21 cellular contexts compared by ENCODE assay signal in the genomic region with DNA sequence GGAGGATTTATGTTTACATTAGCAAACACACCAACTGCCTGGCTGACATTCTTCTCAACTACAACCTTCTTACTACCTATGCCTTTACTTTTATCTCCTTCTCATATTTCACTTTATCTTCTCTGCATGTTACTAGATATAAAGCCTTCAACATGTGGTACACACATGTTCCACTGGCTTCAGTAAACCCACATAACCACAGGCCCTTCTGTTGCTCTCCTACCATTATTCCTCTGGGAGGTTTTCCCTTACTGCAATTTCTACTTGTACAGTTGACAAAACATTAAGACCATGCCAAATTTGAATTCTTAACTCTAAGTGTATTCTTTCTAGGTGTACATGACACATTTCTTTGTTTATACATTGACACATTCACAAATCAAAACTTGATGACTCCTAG.
A peak's percentile ranks its signal among the peaks of the same experiment; 100 is the strongest.
DNase-seq lines count a peak whose midpoint lies in the region; ATAC-seq and TF ChIP-seq lines count a peak whose summit lies in the region.
"Had no signal": no experiment of that assay in that cellular context is flagged by ENCODE, and none has a peak within 500 bp of the region (broad histone marks: within the 10 kb centered on the region; RNA-seq: fewer than 3 reads in every experiment).

No MANE protein-coding gene starts in this region.

- no peak overlapping the region for H3K27ac ChIP-seq in BLaER1
- H3K27ac ChIP-seq in transverse colon, result no peak overlapping the region
- H3K27ac ChIP-seq: SJSA1, uterus had no signal

- no peak for TF ChIP-seq POLR2A in transverse colon (IDR thresholded peaks at IDR 0.05)

- no peaks in the 10 kb centered on the region for H4K20me1 ChIP-seq in BLaER1

- no peak for TF ChIP-seq EP300 in transverse colon (IDR thresholded peaks at IDR 0.05; ENCODE audit: low read depth)

- no peaks in the 10 kb centered on the region for H3K9me3 Mint-ChIP-seq in central memory CD8-positive, alpha-beta T cell
- H3K9me3 Mint-ChIP-seq: CD8-positive, alpha-beta memory T cell; GM23338; neural crest cell had no signal

- intact Hi-C loops in transverse colon (cut with DNase I; ENCODE audit: low total_unique reads), result no loop called here

- no peaks in the 10 kb centered on the region for H3K27me3 ChIP-seq in BLaER1
- H3K27me3 ChIP-seq in transverse colon, result no peaks in the 10 kb centered on the region
- H3K27me3 ChIP-seq: MG63, SJSA1, uterus had no signal

- peak overlapping the region; percentile 9 for H3K27ac Mint-ChIP-seq in central memory CD8-positive, alpha-beta T cell (ENCODE audit: low read depth)
- H3K27ac Mint-ChIP-seq: activated CD8-positive, alpha-beta memory T cell treated with anti-CD3 and anti-CD28 coated beads, Interleukin-2, amount 10 ng/mL, durations not matched to agents 7 days and 5 days; GM23338 had no signal

- no peak overlapping the region for H3K4me3 ChIP-seq in BLaER1
- no peak overlapping the region for H3K4me3 ChIP-seq in transverse colon
- H3K4me3 ChIP-seq: GM23338, MG63, SJSA1, uterus had no signal

- H3K9me3 ChIP-seq in BLaER1 (no peaks in the 10 kb centered on the region), transverse colon (no peaks in the 10 kb centered on the region)
- H3K9me3 ChIP-seq: MG63, SJSA1, uterus had no signal

- H3K4me1 ChIP-seq in BLaER1, result peaks cover 28% of the 10 kb centered on the region
- H3K4me1 ChIP-seq in transverse colon, result peaks cover 0 to 5% (median 0%) of the 10 kb centered on the region in 4 donors
- H3K4me1 ChIP-seq: SJSA1, uterus had no signal

- H3K36me3 Mint-ChIP-seq in central memory CD8-positive, alpha-beta T cell (ENCODE audit: insufficient read depth), result peaks cover 18% of the 10 kb centered on the region

- TF ChIP-seq CTCF in transverse colon (IDR thresholded peaks at IDR 0.05), result no peak

- in situ Hi-C loops in transverse colon (cut with MboI; ENCODE audit: low pct_ligation_motif_present in 1 of 4, low pct_unique_long_range_greater_than_20kb in 1 of 4, low sequenced_read_pairs in 3 of 4), result no loop called here

- peak overlapping the region; percentile 48 for H3K4me2 ChIP-seq in BLaER1
- H3K4me2 ChIP-seq: GM23338 had no signal

- H3K4me3 Mint-ChIP-seq in central memory CD8-positive, alpha-beta T cell, result no peak overlapping the region
- H3K4me3 Mint-ChIP-seq: activated CD8-positive, alpha-beta memory T cell treated with anti-CD3 and anti-CD28 coated beads, Interleukin-2, amount 10 ng/mL, durations not matched to agents 7 days and 5 days; CD8-positive, alpha-beta memory T cell; GM23338; neural crest cell had no signal

- H3K4me1 Mint-ChIP-seq in central memory CD8-positive, alpha-beta T cell, result peaks cover 13% of the 10 kb centered on the region
- H3K4me1 Mint-ChIP-seq: GM23338, neural crest cell had no signal

- H3K36me3 ChIP-seq in BLaER1 (peaks cover 44% of the 10 kb centered on the region), transverse colon (peaks cover 0 to 9% (median 2%) of the 10 kb centered on the region in 4 donors)
- H3K36me3 ChIP-seq: MG63, SJSA1, uterus had no signal

- H3K9ac ChIP-seq in BLaER1, result no peak overlapping the region

- no peaks in the 10 kb centered on the region for H3K27me3 Mint-ChIP-seq in central memory CD8-positive, alpha-beta T cell
- H3K27me3 Mint-ChIP-seq: activated CD8-positive, alpha-beta memory T cell treated with anti-CD3 and anti-CD28 coated beads, Interleukin-2, amount 10 ng/mL, durations not matched to agents 7 days and 5 days; CD8-positive, alpha-beta memory T cell had no signal

- DNase-seq in ELR (ENCODE audit: low read depth) (peak; percentile 3), NCI-H524 (lab: John Stamatoyannopoulos, UW) (peak; percentile 36 to 79), NCI-H345 (lab: John Stamatoyannopoulos, UW) (no peak), DMS114 treated with DMSO at 0.1 percent for 48 hours (lab: John Stamatoyannopoulos, UW; ENCODE audit: unreplicated experiment) (no peak), transverse colon (no peak)
- DNase-seq in central memory CD8-positive, alpha-beta T cell (ENCODE audit: low spot score in 2 of 2), result no peak
- no peak for DNase-seq in activated naive CD4-positive, alpha-beta T cell treated with anti-CD3 and anti-CD28 coated beads, Interleukin-2, amount 50 U/mL, for 16 hours
- DNase-seq: activated CD8-positive, alpha-beta memory T cell treated with anti-CD3 and anti-CD28 coated beads, Interleukin-2, amount 10 ng/mL, durations not matched to agents 7 days and 5 days; amniotic stem cell; CD8-positive, alpha-beta memory T cell; kidney glomerular epithelial cell; mesenchymal stem cell; MG63; NCI-H2227 treated with DMSO at 0.1 percent for 48 hours; substantia nigra; uterus had no signal

- ATAC-seq in central memory CD8-positive, alpha-beta T cell (replicated peaks; ENCODE audit: extremely low read depth, poor library complexity, severe bottlenecking), result no peak
- ATAC-seq: activated CD4-positive, CD25-positive, alpha-beta regulatory T cell treated with anti-CD3 and anti-CD28 coated beads, Interleukin-2, amount 50 U/mL, for 24 hours; activated CD8-positive, alpha-beta memory T cell treated with anti-CD3 and anti-CD28 coated beads, Interleukin-2, amount 10 ng/mL, durations not matched to agents 7 days and 5 days; GM23338 had no signal

Comparison
In these comparisons a context has a peak if more than half of its experiments do, and no peak if none do; other contexts are left out.
1. DNase-seq: peak in ELR (single experiment) and NCI-H524 (2 of 2); none in central memory CD8-positive, alpha-beta T cell (0 of 2), NCI-H345 (single experiment), DMS114 treated with DMSO at 0.1 percent for 48 hours (single experiment), activated naive CD4-positive, alpha-beta T cell treated with anti-CD3 and anti-CD28 coated beads, Interleukin-2, amount 50 U/mL, for 16 hours (single experiment) and transverse colon (single experiment).